ENCODE assay signal across 8 cellular contexts in genomic region chr14:87944987-87945604, GRCh38. TPM values are rescaled to one million over a fixed set of nuclear protein-coding genes. Genes with fewer than 3 reads are reported as not detected.
DNase-seq lines count a peak whose midpoint lies in the region; ATAC-seq and TF ChIP-seq lines count a peak whose summit lies in the region.

No MANE protein-coding gene starts in this region.

- H3K27ac ChIP-seq in lung (ENCODE audit: low read depth in 1 of 2, low read length in 1 of 2) = no peak overlapping the region

- 30 to 36% methylated on average over 4 of the region's 4 CpGs for WGBS in lung, 2 donors

- H3K27me3 ChIP-seq in lung (ENCODE audit: control insufficient read depth, insufficient read depth) = no peaks in the 10 kb centered on the region

- ATAC-seq in natural killer cell (peak; percentile 79 to 85 (median 80)), lung (ENCODE audit: insufficient read depth, low FRiP score) (no peak), GM18505 (IDR thresholded peaks at IDR 0.05; ENCODE audit: unreplicated experiment) (no peak), HG03521 (IDR thresholded peaks at IDR 0.05; ENCODE audit: unreplicated experiment) (no peak), HG03139 (IDR thresholded peaks at IDR 0.05; ENCODE audit: unreplicated experiment) (no peak)
- ATAC-seq in natural killer cell treated with Interleukin-12 subunit alpha and Interleukin-12 subunit beta and Interleukin-15 and Interleukin-18, amount 100 ng/mL, for 72 hours = no peak

- peaks cover 14 to 20% of the 10 kb centered on the region in 2 donors for H3K36me3 ChIP-seq in lung (ENCODE audit: control insufficient read depth in 2 of 2, insufficient read depth in 2 of 2, low read length in 2 of 2)

- no peaks in the 10 kb centered on the region for H3K9me3 ChIP-seq in lung (ENCODE audit: control insufficient read depth in 2 of 2, insufficient read depth in 1 of 2, low read length in 1 of 2)

- H3K27me3 Mint-ChIP-seq in natural killer cell (ENCODE audit: low read depth in 2 of 2) = no peaks in the 10 kb centered on the region
- no peaks in the 10 kb centered on the region for H3K27me3 Mint-ChIP-seq in natural killer cell treated with Interleukin-12 subunit alpha and Interleukin-12 subunit beta and Interleukin-15 and Interleukin-18, amount 100 ng/mL, for 72 hours

- TF ChIP-seq CTCF in natural killer cell (IDR thresholded peaks at IDR 0.05) (peak; percentile 91), lung (IDR thresholded peaks at IDR 0.05; ENCODE audit: control extremely low read depth, extremely low read depth) (peak; percentile 50)

- no peaks in the 10 kb centered on the region for H3K9me3 Mint-ChIP-seq in natural killer cell
- no peaks in the 10 kb centered on the region for H3K9me3 Mint-ChIP-seq in natural killer cell treated with Interleukin-12 subunit alpha and Interleukin-12 subunit beta and Interleukin-15 and Interleukin-18, amount 100 ng/mL, for 72 hours

- intact Hi-C loops in natural killer cell (cut with micrococcal nuclease) = loop anchor here (1.0 to 10.0 kb wide), 5 partner anchors 62 to 620 kb away; partner anchors contain the start of genes SPATA7 and ZC3H14

- H3K4me1 ChIP-seq in lung (ENCODE audit: control insufficient read depth in 2 of 2, insufficient read depth in 2 of 2, low read length in 2 of 2) = no peaks in the 10 kb centered on the region

- no peak overlapping the region for H3K4me3 Mint-ChIP-seq in natural killer cell
- no peak overlapping the region for H3K4me3 Mint-ChIP-seq in natural killer cell treated with Interleukin-12 subunit alpha and Interleukin-12 subunit beta and Interleukin-15 and Interleukin-18, amount 100 ng/mL, for 72 hours

- H3K36me3 Mint-ChIP-seq in natural killer cell = peaks cover 25% of the 10 kb centered on the region
- H3K36me3 Mint-ChIP-seq in natural killer cell treated with Interleukin-12 subunit alpha and Interleukin-12 subunit beta and Interleukin-15 and Interleukin-18, amount 100 ng/mL, for 72 hours = peaks cover 24% of the 10 kb centered on the region

- TF ChIP-seq POLR2A in GM18505 (IDR thresholded peaks at IDR 0.05; ENCODE audit: borderline replicate concordance, extremely low read depth, insufficient read depth, insufficient read length) = no peak

- H3K4me3 ChIP-seq in lung = no peak overlapping the region

- H3K27ac Mint-ChIP-seq in natural killer cell = peak overlapping the region; percentile 69 to 72
- H3K27ac Mint-ChIP-seq in natural killer cell treated with Interleukin-12 subunit alpha and Interleukin-12 subunit beta and Interleukin-15 and Interleukin-18, amount 100 ng/mL, for 72 hours = no peak overlapping the region

- peaks cover 32 to 35% of the 10 kb centered on the region in 2 donors for H3K4me1 Mint-ChIP-seq in natural killer cell
- H3K4me1 Mint-ChIP-seq in natural killer cell treated with Interleukin-12 subunit alpha and Interleukin-12 subunit beta and Interleukin-15 and Interleukin-18, amount 100 ng/mL, for 72 hours (ENCODE audit: low read depth in 2 of 2) = peaks cover 19 to 26% of the 10 kb centered on the region in 2 donors

- no peak for DNase-seq in natural killer cell
- no peak for DNase-seq in natural killer cell treated with Interleukin-12 subunit alpha and Interleukin-12 subunit beta and Interleukin-15 and Interleukin-18, amount 100 ng/mL, for 72 hours (ENCODE audit: low spot score)
- DNase-seq in NCI-H446 treated with DMSO at 0.1 percent for 48 hours (lab: John Stamatoyannopoulos, UW) = peak; percentile 6
- DNase-seq in central memory CD4-positive, alpha-beta T cell = peak; percentile 42
- no peak for DNase-seq in lung (ENCODE audit: low spot score)

RNA-seq across cellular contexts. Expression of gene GALC, which starts 47.9 kb away (rescaled TPM):
- 10 to 100 TPM; 50.3 to 78.2 (median 67.2) TPM for total RNA-seq in natural killer cell
- 10 to 100 TPM; 25.1 to 27.0 TPM for total RNA-seq in natural killer cell treated with Interleukin-12 subunit alpha and Interleukin-12 subunit beta and Interleukin-15 and Interleukin-18, amount 100 ng/mL, for 72 hours
- total RNA-seq in lung = 10 to 100 TPM; 37.6 to 51.1 TPM
- polyA plus RNA-seq in lung = 10 to 100 TPM; 10.0 to 29.4 TPM

RNA-seq across cellular contexts. Expression of gene GPR65, which starts 59.8 kb away (rescaled TPM):
- 10 to 100 TPM; 37.6 to 47.4 (median 40.3) TPM for total RNA-seq in natural killer cell
- 10 to 100 TPM; 20.4 to 35.0 TPM for total RNA-seq in natural killer cell treated with Interleukin-12 subunit alpha and Interleukin-12 subunit beta and Interleukin-15 and Interleukin-18, amount 100 ng/mL, for 72 hours
- total RNA-seq in lung = 1 to 10 TPM; 3.8 to 4.3 TPM
- polyA plus RNA-seq in lung = 1 to 10 TPM; 2.1 to 8.1 TPM

Comparison
In these comparisons a context has a peak if more than half of its experiments do, and no peak if none do; other contexts are left out.
1. ATAC-seq: peak in natural killer cell (3 of 3); none in natural killer cell treated with Interleukin-12 subunit alpha and Interleukin-12 subunit beta and Interleukin-15 and Interleukin-18, amount 100 ng/mL, for 72 hours (0 of 2), lung (single experiment), GM18505 (single experiment), HG03521 (single experiment) and HG03139 (single experiment).
2. H3K27ac Mint-ChIP-seq: peak in natural killer cell (2 of 2); none in natural killer cell treated with Interleukin-12 subunit alpha and Interleukin-12 subunit beta and Interleukin-15 and Interleukin-18, amount 100 ng/mL, for 72 hours (0 of 2).
3. DNase-seq: peak in NCI-H446 treated with DMSO at 0.1 percent for 48 hours (single experiment) and central memory CD4-positive, alpha-beta T cell (single experiment); none in natural killer cell (single experiment), natural killer cell treated with Interleukin-12 subunit alpha and Interleukin-12 subunit beta and Interleukin-15 and Interleukin-18, amount 100 ng/mL, for 72 hours (single experiment) and lung (single experiment).
4. RNA of gene GPR65, which starts 59.8 kb away (total RNA-seq): 37.6 to 47.4 TPM in natural killer cell and 20.4 to 35.0 TPM in natural killer cell treated with Interleukin-12 subunit alpha and Interleukin-12 subunit beta and Interleukin-15 and Interleukin-18, amount 100 ng/mL, for 72 hours; 3.8 to 4.3 TPM in lung; every median in the first group is over 4 times any median in the second.